2 cellular contexts compared by ENCODE assay signal in the genomic region with DNA sequence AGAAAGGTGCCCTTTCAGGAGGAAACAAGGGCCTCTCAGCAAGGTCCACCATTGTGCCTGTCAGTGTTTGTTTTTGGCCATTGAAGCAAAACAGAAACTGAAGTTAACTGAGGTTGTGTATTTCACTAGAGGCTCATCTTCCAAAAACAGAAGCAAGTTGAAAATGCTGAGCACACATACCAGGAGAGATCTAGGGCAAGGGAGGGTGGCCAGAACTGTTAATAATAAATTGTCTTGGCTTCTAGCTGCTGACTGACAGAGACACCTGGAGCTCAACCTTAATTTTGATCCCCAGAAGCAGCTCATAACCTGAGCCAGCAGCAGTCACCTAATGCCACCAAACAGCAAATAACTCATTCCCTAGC.
A peak's percentile ranks its signal among the peaks of the same experiment; 100 is the strongest.
TF ChIP-seq lines count a peak whose summit lies in the region.

No MANE protein-coding gene starts in this region.

TF ChIP-seq in liver, 16 proteins besides CTCF, POLR2A, EP300 and RAD21:
- no peak for TF ChIP-seq NR2F2 (IDR thresholded peaks at IDR 0.05)
- no peak for TF ChIP-seq GABPA (IDR thresholded peaks at IDR 0.05 in 1 of 2, conservative IDR thresholded peaks at IDR 0.05 in 1 of 2)
- peak; percentile 16 for TF ChIP-seq SP1 (IDR thresholded peaks at IDR 0.05)
- peak; percentile 27 for TF ChIP-seq YY1 (IDR thresholded peaks at IDR 0.05)
- peak in 1 of 2 donors; percentile 20 for TF ChIP-seq HNF4A (conservative IDR thresholded peaks at IDR 0.05)
- no peak for TF ChIP-seq EGR1 (IDR thresholded peaks at IDR 0.05; ENCODE audit: low read depth in 2 of 2)
TF ChIP-seq in liver: peak in this region for 3.

TF ChIP-seq in HepG2, 621 proteins besides CTCF, POLR2A, EP300 and RAD21:
- TF ChIP-seq, protein P1, sequence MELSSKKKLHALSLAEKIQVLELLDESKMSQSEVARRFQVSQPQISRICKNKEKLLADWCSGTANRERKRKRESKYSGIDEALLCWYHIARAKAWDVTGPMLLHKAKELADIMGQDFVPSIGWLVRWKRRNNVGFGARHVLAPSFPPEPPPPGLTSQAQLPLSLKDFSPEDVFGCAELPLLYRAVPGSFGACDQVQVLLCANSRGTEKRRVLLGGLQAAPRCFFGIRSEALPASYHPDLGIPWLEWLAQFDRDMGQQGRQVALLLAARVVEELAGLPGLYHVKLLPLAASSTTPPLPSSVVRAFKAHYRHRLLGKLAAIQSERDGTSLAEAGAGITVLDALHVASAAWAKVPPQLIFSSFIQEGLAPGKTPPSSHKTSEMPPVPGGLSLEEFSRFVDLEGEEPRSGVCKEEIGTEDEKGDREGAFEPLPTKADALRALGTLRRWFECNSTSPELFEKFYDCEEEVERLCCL (CRISPR knock-in tag; IDR thresholded peaks at IDR 0.05; ENCODE audit: borderline replicate concordance), result no peak
- no peak for TF ChIP-seq ZNF772 (CRISPR knock-in tag; IDR thresholded peaks at IDR 0.05)
- no peak for TF ChIP-seq ZNF292 (CRISPR knock-in tag; IDR thresholded peaks at IDR 0.05; ENCODE audit: borderline replicate concordance, low read depth)
- TF ChIP-seq FOXJ3 (CRISPR knock-in tag; IDR thresholded peaks at IDR 0.05; ENCODE audit: borderline replicate concordance), result no peak
- no peak for TF ChIP-seq FLYWCH1 (CRISPR knock-in tag; IDR thresholded peaks at IDR 0.05)
- no peak for TF ChIP-seq ZNF564 (CRISPR knock-in tag; IDR thresholded peaks at IDR 0.05)
TF ChIP-seq in HepG2: peak in this region for 0.
